ENCODE assay signal across 8 cellular contexts in the genomic region with DNA sequence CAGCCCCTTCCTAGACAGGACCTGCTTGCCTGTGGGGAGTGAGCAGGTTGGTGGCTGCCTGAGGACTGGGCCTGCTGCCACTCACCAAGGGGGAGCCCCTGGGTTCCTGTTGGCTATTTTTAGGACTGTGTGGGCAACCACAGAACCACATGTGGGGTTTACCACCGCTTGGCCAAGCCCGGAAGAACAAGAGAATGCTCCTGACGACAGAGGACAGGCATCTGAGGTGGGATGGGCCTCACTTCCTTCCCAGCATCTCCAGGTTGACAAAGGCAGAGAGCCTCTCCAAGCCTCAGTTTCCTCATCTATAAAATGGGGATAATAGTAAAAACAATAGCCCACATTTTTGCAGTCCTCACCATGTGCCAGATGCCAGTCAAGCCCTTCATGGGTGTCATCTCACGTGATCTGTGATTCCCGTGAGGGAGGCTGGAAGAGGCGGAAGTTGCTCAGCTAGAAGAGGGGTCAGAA. TPM values are rescaled to one million over a fixed set of nuclear protein-coding genes. Genes with fewer than 3 reads are reported as not detected.
DNase-seq lines count a peak whose midpoint lies in the region; ATAC-seq and TF ChIP-seq lines count a peak whose summit lies in the region.

No MANE protein-coding gene starts in this region.

- peak overlapping the region; percentile 94 for H3K27ac Mint-ChIP-seq in activated T-helper 2 cell treated with anti-CD3 and anti-CD28 coated beads, Interferon-gamma antibody, Interleukin-2, Interleukin-4, amounts not matched to agents 10 μg/mL and 5 μg/mL and 100 μg/mL, durations not matched to agents 14 hours and 24 hours and 36 hours

- H3K4me3 ChIP-seq in KMS-11 (IDR thresholded peaks at IDR 0.05; ENCODE audit: insufficient read depth, low read depth, low read length), result no peak overlapping the region
- no peak overlapping the region for H3K4me3 ChIP-seq in esophagus squamous epithelium

- H3K27me3 ChIP-seq in KMS-11 (ENCODE audit: insufficient read depth, low read depth) (no peaks in the 10 kb centered on the region; the same call in 1 of the 2 replicates), esophagus squamous epithelium (no peaks in the 10 kb centered on the region)

- H3K4me3 Mint-ChIP-seq in activated T-helper 2 cell treated with anti-CD3 and anti-CD28 coated beads, Interferon-gamma antibody, Interleukin-2, Interleukin-4, amounts not matched to agents 10 μg/mL and 5 μg/mL and 100 μg/mL, durations not matched to agents 14 hours and 24 hours and 36 hours (ENCODE audit: low read depth), result no peak overlapping the region

- intact Hi-C loops in activated T-helper 2 cell treated with anti-CD3 and anti-CD28 coated beads, Interferon-gamma antibody, Interleukin-2, Interleukin-4, amounts not matched to agents 10 μg/mL and 5 μg/mL and 100 μg/mL, durations not matched to agents 14 hours and 24 hours and 36 hours (cut with micrococcal nuclease), result loop anchor here (1.0 to 2.0 kb wide), 2 partner anchors 39 to 46 kb away; no protein-coding TSS in a partner anchor
- intact Hi-C loops in sciatic nerve (cut with DNase I), result no loop called here
- intact Hi-C loops in esophagus squamous epithelium (cut with DNase I), result no loop called here

- H3K27me3 Mint-ChIP-seq in activated T-helper 2 cell treated with anti-CD3 and anti-CD28 coated beads, Interferon-gamma antibody, Interleukin-2, Interleukin-4, amounts not matched to agents 10 μg/mL and 5 μg/mL and 100 μg/mL, durations not matched to agents 14 hours and 24 hours and 36 hours (ENCODE audit: low read depth), result no peaks in the 10 kb centered on the region

- no peak overlapping the region for H3K27ac ChIP-seq in KMS-11
- H3K27ac ChIP-seq in esophagus squamous epithelium, result no peak overlapping the region

- H3K9me3 Mint-ChIP-seq in activated T-helper 2 cell treated with anti-CD3 and anti-CD28 coated beads, Interferon-gamma antibody, Interleukin-2, Interleukin-4, amounts not matched to agents 10 μg/mL and 5 μg/mL and 100 μg/mL, durations not matched to agents 14 hours and 24 hours and 36 hours, result peaks cover 15% of the 10 kb centered on the region

- no peaks in the 10 kb centered on the region for H3K79me2 ChIP-seq in KMS-11 (ENCODE audit: insufficient read depth, low read depth)

- H3K36me3 ChIP-seq in KMS-11 (ENCODE audit: insufficient read depth) (no peaks in the 10 kb centered on the region), esophagus squamous epithelium (no peaks in the 10 kb centered on the region)

- peaks cover 0 to 7% (median 0%) of the 10 kb centered on the region in 3 donors for H3K9me3 ChIP-seq in esophagus squamous epithelium

- H3K4me2 ChIP-seq in KMS-11, result peak overlapping the region; percentile 59

- no peak for TF ChIP-seq POLR2A in esophagus squamous epithelium (IDR thresholded peaks at IDR 0.05)

- WGBS in esophagus squamous epithelium, 2 donors, result 56 to 84% methylated on average over 3 of the region's 6 CpGs

- TF ChIP-seq CTCF in KMS-11 (conservative IDR thresholded peaks at IDR 0.05; ENCODE audit: low read depth, low read length) (no peak), esophagus squamous epithelium (IDR thresholded peaks at IDR 0.05) (no peak)

- no peak overlapping the region for H2AFZ ChIP-seq in KMS-11 (ENCODE audit: low read depth)

- ATAC-seq in GM18498 (IDR thresholded peaks at IDR 0.05; ENCODE audit: unreplicated experiment) (peak; percentile 85), GM21717 (IDR thresholded peaks at IDR 0.05; ENCODE audit: unreplicated experiment) (peak; percentile 81), sciatic nerve (no peak)

- H3K4me1 ChIP-seq in KMS-11 (ENCODE audit: low read depth, poor library complexity, severe bottlenecking) (peaks cover 34% of the 10 kb centered on the region), esophagus squamous epithelium (peaks cover 5 to 44% (median 17%) of the 10 kb centered on the region in 3 donors)

- H3K36me3 Mint-ChIP-seq in activated T-helper 2 cell treated with anti-CD3 and anti-CD28 coated beads, Interferon-gamma antibody, Interleukin-2, Interleukin-4, amounts not matched to agents 10 μg/mL and 5 μg/mL and 100 μg/mL, durations not matched to agents 14 hours and 24 hours and 36 hours (ENCODE audit: low read depth), result peaks cover 20% of the 10 kb centered on the region

- H3K9ac ChIP-seq in KMS-11, result no peak overlapping the region

- peaks cover 51% of the 10 kb centered on the region for H3K4me1 Mint-ChIP-seq in activated T-helper 2 cell treated with anti-CD3 and anti-CD28 coated beads, Interferon-gamma antibody, Interleukin-2, Interleukin-4, amounts not matched to agents 10 μg/mL and 5 μg/mL and 100 μg/mL, durations not matched to agents 14 hours and 24 hours and 36 hours (ENCODE audit: low read depth)

- no peaks in the 10 kb centered on the region; the same call in 1 of the 2 replicates for H4K20me1 ChIP-seq in KMS-11 (ENCODE audit: insufficient read depth)

- peak; percentile 69 for DNase-seq in activated T-helper 2 cell treated with anti-CD3 and anti-CD28 coated beads, Interferon-gamma antibody, Interleukin-2, Interleukin-4, amounts not matched to agents 10 μg/mL and 5 μg/mL and 100 μg/mL, durations not matched to agents 14 hours and 24 hours and 36 hours (ENCODE audit: low spot score)
- peak; percentile 4 for DNase-seq in stimulated activated CD8-positive, alpha-beta memory T cell treated with anti-CD3 and anti-CD28 coated beads, Interleukin-12 subunit alpha, Interleukin-12 subunit beta, amount 100 ng/mL, for 1 hour (ENCODE audit: low read depth)
- DNase-seq in DMS114 treated with DMSO at 0.1 percent for 48 hours (lab: John Stamatoyannopoulos, UW; ENCODE audit: unreplicated experiment) (no peak), sciatic nerve (ENCODE audit: low spot score) (no peak), esophagus squamous epithelium (lab: John Stamatoyannopoulos, UW) (no peak)

RNA-seq across cellular contexts. Expression of gene LRRC32, which starts 43.6 kb away (rescaled TPM):
- total RNA-seq in activated T-helper 2 cell treated with anti-CD3 and anti-CD28 coated beads, Interferon-gamma antibody, Interleukin-2, Interleukin-4, amounts not matched to agents 10 μg/mL and 5 μg/mL and 100 μg/mL, durations not matched to agents 14 hours and 24 hours and 36 hours, result 26.5 and 26.7 TPM in 2 replicates
- total RNA-seq in sciatic nerve (192 TPM), esophagus squamous epithelium (10 to 100 TPM in 2 of 4 donors, 1 to 10 TPM in 2; 3.0 to 23.4 (median 8.5) TPM)

Comparison
In these comparisons a context has a peak if more than half of its experiments do, and no peak if none do; other contexts are left out.
1. DNase-seq: peak in activated T-helper 2 cell treated with anti-CD3 and anti-CD28 coated beads, Interferon-gamma antibody, Interleukin-2, Interleukin-4, amounts not matched to agents 10 μg/mL and 5 μg/mL and 100 μg/mL, durations not matched to agents 14 hours and 24 hours and 36 hours (single experiment) and stimulated activated CD8-positive, alpha-beta memory T cell treated with anti-CD3 and anti-CD28 coated beads, Interleukin-12 subunit alpha, Interleukin-12 subunit beta, amount 100 ng/mL, for 1 hour (single experiment); none in DMS114 treated with DMSO at 0.1 percent for 48 hours (single experiment), sciatic nerve (single experiment) and esophagus squamous epithelium (single experiment).